Comparison of ENCODE assay signal across 30 cellular contexts in genomic region chr2:16225545-16225944, GRCh38.
"Had no signal": no experiment of that assay in that cellular context is flagged by ENCODE, and none has a peak within 500 bp of the region (broad histone marks: within the 10 kb centered on the region; RNA-seq: fewer than 3 reads in every experiment).

No MANE protein-coding gene starts in this region.

- H3K4me3 ChIP-seq: adrenal gland, body of pancreas, cardiac muscle cell, colonic mucosa, gastrocnemius medialis, left ventricle myocardium inferior, lung, ovary, sigmoid colon, smooth muscle cell, suprapubic skin, tibial artery had no signal

- DNase-seq: activated CD4-positive, alpha-beta T cell treated with anti-CD3 and anti-CD28 coated beads for 4 hours; activated CD4-positive, alpha-beta T cell treated with anti-CD3 and anti-CD28 coated beads, Interleukin-2, amount 50 U/mL, for 4 hours; activated naive CD4-positive, alpha-beta T cell; activated T-cell treated with anti-CD3 and anti-CD28 coated beads for 4 hours; activated T-cell treated with anti-CD3 and anti-CD28 coated beads, Interleukin-2, amount 50 U/mL, for 72 hours; adrenal gland; aorta; body of pancreas; cerebellar nuclear complex; colonic mucosa; effector CD8-positive, alpha-beta T cell; gastrocnemius medialis; glutamatergic neuron; islet precursor cell; left ventricle myocardium inferior; mesendoderm; ovary; retina; sigmoid colon; stimulated activated CD4-positive, alpha-beta T cell treated with anti-CD3 and anti-CD28 coated beads, Interleukin-1b, Interleukin-23, amount 100 ng/mL, for 48 hours; stimulated activated naive CD4-positive, alpha-beta T cell had no signal

- H3K36me3 ChIP-seq: adrenal gland, cardiac muscle cell, colonic mucosa, gastrocnemius medialis, left ventricle myocardium inferior, ovary, sigmoid colon, suprapubic skin, tibial artery had no signal

- H3K27ac ChIP-seq: adrenal gland, body of pancreas, cardiac muscle cell, colonic mucosa, gastrocnemius medialis, left ventricle myocardium inferior, ovary, sigmoid colon, suprapubic skin, tibial artery had no signal

- H3K4me3 Mint-ChIP-seq: activated naive CD8-positive, alpha-beta T cell; activated T-cell treated with anti-CD3 and anti-CD28 coated beads, Interleukin-2, amount 50 U/mL, for 72 hours; natural killer cell treated with Interleukin-12 subunit alpha and Interleukin-12 subunit beta and Interleukin-15 and Interleukin-18, amount 100 ng/mL, for 72 hours; T-helper 2 cell treated with Interferon-gamma antibody and Interleukin-4, amounts not matched to agents 5 μg/mL and 100 μg/mL, for 36 hours had no signal

- H3K4me2 ChIP-seq: smooth muscle cell had no signal

- H3K9me3 ChIP-seq: adrenal gland, body of pancreas, colonic mucosa, gastrocnemius medialis, left ventricle myocardium inferior, ovary, sigmoid colon, suprapubic skin, tibial artery had no signal

- H3K27ac Mint-ChIP-seq: activated naive CD8-positive, alpha-beta T cell; activated T-cell treated with anti-CD3 and anti-CD28 coated beads, Interleukin-2, amount 50 U/mL, for 72 hours; natural killer cell treated with Interleukin-12 subunit alpha and Interleukin-12 subunit beta and Interleukin-15 and Interleukin-18, amount 100 ng/mL, for 72 hours; progenitor cell of endocrine pancreas; T-helper 2 cell treated with Interferon-gamma antibody and Interleukin-4, amounts not matched to agents 5 μg/mL and 100 μg/mL, for 36 hours had no signal

- ATAC-seq: activated T-cell treated with anti-CD3 and anti-CD28 coated beads, Interleukin-2, amount 50 U/mL, for 72 hours; body of pancreas; gastrocnemius medialis had no signal

- H3K4me1 ChIP-seq: adrenal gland, body of pancreas, colonic mucosa, gastrocnemius medialis, sigmoid colon, tibial artery had no signal

- H3K27me3 ChIP-seq: adrenal gland, body of pancreas, cardiac muscle cell, colonic mucosa, gastrocnemius medialis, ovary, sigmoid colon had no signal

- H3K36me3 Mint-ChIP-seq: activated naive CD8-positive, alpha-beta T cell; natural killer cell treated with Interleukin-12 subunit alpha and Interleukin-12 subunit beta and Interleukin-15 and Interleukin-18, amount 100 ng/mL, for 72 hours had no signal

- H3K9me3 Mint-ChIP-seq: activated T-cell treated with anti-CD3 and anti-CD28 coated beads, Interleukin-2, amount 50 U/mL, for 72 hours; natural killer cell treated with Interleukin-12 subunit alpha and Interleukin-12 subunit beta and Interleukin-15 and Interleukin-18, amount 100 ng/mL, for 72 hours; T-helper 2 cell treated with Interferon-gamma antibody and Interleukin-4, amounts not matched to agents 5 μg/mL and 100 μg/mL, for 36 hours had no signal
